In genomic region chr11:17314232-17314547, GRCh38 we compare ENCODE assay signal across 11 cellular contexts. TPM values are rescaled to one million over a fixed set of nuclear protein-coding genes. Genes with fewer than 3 reads are reported as not detected.
DNase-seq lines count a peak whose midpoint lies in the region; ATAC-seq, FAIRE-seq and TF ChIP-seq lines count a peak whose summit lies in the region.
"Had no signal": no experiment of that assay in that cellular context is flagged by ENCODE, and none has a peak within 500 bp of the region (broad histone marks: within the 10 kb centered on the region; RNA-seq: fewer than 3 reads in every experiment).

No MANE protein-coding gene starts in this region.

- FAIRE-seq in GM12892 (lab: Jason Lieb, UNC), result peak; percentile 33
- FAIRE-seq: kidney had no signal

- no peak for ATAC-seq in GM21529 (IDR thresholded peaks at IDR 0.05; ENCODE audit: unreplicated experiment)

- no peak for TF ChIP-seq CTCF in fibroblast of pulmonary artery (IDR thresholded peaks at IDR 0.05; ENCODE audit: low read length, missing control alignments)

- no peak for TF ChIP-seq POLR2A in GM12892 (IDR thresholded peaks at IDR 0.05; ENCODE audit: low read depth, low read length)

- H3K4me3 ChIP-seq in fibroblast of pulmonary artery (replicated peaks; ENCODE audit: low read depth, low read length), result no peak overlapping the region

- no peak for DNase-seq in GM12892 (ENCODE audit: insufficient read length)
- DNase-seq in NCI-H69 (lab: John Stamatoyannopoulos, UW), result peak; percentile 8
- peak; percentile 88 for DNase-seq in fibroblast of pulmonary artery (ENCODE audit: low read depth)
- peak; percentile 18 for DNase-seq in smooth muscle cell of the brain vasculature (ENCODE audit: low read depth, low spot score)
- DNase-seq in stimulated activated CD4-positive, alpha-beta T cell treated with anti-CD3 and anti-CD28 coated beads, Interleukin-2, amount 100 ng/mL, for 24 hours, result no peak
- no peak for DNase-seq in GM19240 (ENCODE audit: insufficient read length, low spot score)
- DNase-seq: activated effector memory CD4-positive, alpha-beta T cell treated with anti-CD3 and anti-CD28 coated beads, Interleukin-2, amount 50 U/mL, for 16 hours; kidney; NCI-H2029; posterior cingulate gyrus had no signal

RNA-seq across cellular contexts. Expression of gene NCR3LG1, which starts 37.4 kb away (rescaled TPM):
- 0.32 TPM for polyA plus RNA-seq in GM12892 (2012; ENCODE audit: missing spikeins)

RNA-seq across cellular contexts. Expression of gene NUCB2, which starts 37.7 kb away (rescaled TPM):
- 38.0 TPM for polyA plus RNA-seq in GM12892 (2012; ENCODE audit: missing spikeins)

Comparison
In these comparisons a context has a peak if more than half of its experiments do, and no peak if none do; other contexts are left out.
1. DNase-seq: peak in NCI-H69 (single experiment), fibroblast of pulmonary artery (single experiment) and smooth muscle cell of the brain vasculature (single experiment); none in GM12892 (single experiment), stimulated activated CD4-positive, alpha-beta T cell treated with anti-CD3 and anti-CD28 coated beads, Interleukin-2, amount 100 ng/mL, for 24 hours (0 of 2) and GM19240 (single experiment).